ENCODE assay signal across 17 cellular contexts in genomic region chr5:172943906-172944305, GRCh38. TPM values are rescaled to one million over a fixed set of nuclear protein-coding genes. Genes with fewer than 3 reads are reported as not detected.
DNase-seq lines count a peak whose midpoint lies in the region; ATAC-seq and TF ChIP-seq lines count a peak whose summit lies in the region.
"Had no signal": no experiment of that assay in that cellular context is flagged by ENCODE, and none has a peak within 500 bp of the region (broad histone marks: within the 10 kb centered on the region; RNA-seq: fewer than 3 reads in every experiment).

No MANE protein-coding gene starts in this region.

- no peak for TF ChIP-seq POLR2A in adrenal gland (IDR thresholded peaks at IDR 0.05)

- intact Hi-C loops in adrenal gland (cut with DNase I) = loop anchor here in 1 of 2 donors (10.0 kb wide), 1 partner anchor 469 kb away; no protein-coding TSS in a partner anchor

- H3K27me3 ChIP-seq in H7 (ENCODE audit: control insufficient read depth, insufficient read depth, low read length) (no peaks in the 10 kb centered on the region), adrenal gland (no peaks in the 10 kb centered on the region)

- no peaks in the 10 kb centered on the region for H3K27me3 Mint-ChIP-seq in stimulated activated naive B cell treated with anti-CD40 and anti-IgM and Interleukin-4, amounts not matched to agents 10 μg/mL and 1 μg/mL and 100 μg/mL, for 72 hours
- H3K27me3 Mint-ChIP-seq: B cell had no signal

- H3K9me3 Mint-ChIP-seq in stimulated activated naive B cell treated with anti-CD40 and anti-IgM and Interleukin-4, amounts not matched to agents 10 μg/mL and 1 μg/mL and 100 μg/mL, for 72 hours = no peaks in the 10 kb centered on the region
- H3K9me3 Mint-ChIP-seq: activated T-cell treated with anti-CD3 and anti-CD28 coated beads, Interleukin-2, amount 50 U/mL, for 4 hours; T-helper 2 cell treated with Interferon-gamma antibody and Interleukin-4, amounts not matched to agents 5 μg/mL and 100 μg/mL, for 36 hours had no signal

- H3K4me3 Mint-ChIP-seq in stimulated activated naive B cell treated with anti-CD40 and anti-IgM and Interleukin-4, amounts not matched to agents 10 μg/mL and 1 μg/mL and 100 μg/mL, for 72 hours = no peak overlapping the region
- H3K4me3 Mint-ChIP-seq: activated T-cell treated with anti-CD3 and anti-CD28 coated beads, Interleukin-2, amount 50 U/mL, for 4 hours; B cell; T-helper 2 cell treated with Interferon-gamma antibody and Interleukin-4, amounts not matched to agents 5 μg/mL and 100 μg/mL, for 36 hours had no signal

- peaks cover 10% of the 10 kb centered on the region for H3K36me3 ChIP-seq in H7 (replicated peaks; ENCODE audit: control insufficient read depth, insufficient read depth, low read length)
- H3K36me3 ChIP-seq in adrenal gland (replicated peaks in 1 of 2) = peaks cover 0 to 58% of the 10 kb centered on the region in 2 donors

- peak; percentile 3; the same call in 1 of the 3 replicates for ATAC-seq in SK-N-SH treated with all-trans-retinoic acid at 6 μM for 48 hours
- ATAC-seq in stimulated activated naive B cell treated with anti-CD40 and anti-IgM and Interleukin-4, amounts not matched to agents 10 μg/mL and 1 μg/mL and 100 μg/mL, for 72 hours (replicated peaks) = no peak
- ATAC-seq: activated T-cell treated with anti-CD3 and anti-CD28 coated beads, Interleukin-2, amount 50 U/mL, for 4 hours had no signal

- H3K4me3 ChIP-seq in H7 (ENCODE audit: insufficient read depth, low read depth, low read length) = no peak overlapping the region
- no peak overlapping the region for H3K4me3 ChIP-seq in adrenal gland

- H3K4me1 Mint-ChIP-seq in stimulated activated naive B cell treated with anti-CD40 and anti-IgM and Interleukin-4, amounts not matched to agents 10 μg/mL and 1 μg/mL and 100 μg/mL, for 72 hours = peaks cover 9 to 10% of the 10 kb centered on the region in 2 donors
- H3K4me1 Mint-ChIP-seq: B cell had no signal

- no peaks in the 10 kb centered on the region for H3K9me3 ChIP-seq in adrenal gland (replicated peaks in 1 of 3)

- H3K4me1 ChIP-seq in adrenal gland (replicated peaks in 1 of 2) = no peaks in the 10 kb centered on the region

- no peak overlapping the region for H3K27ac ChIP-seq in adrenal gland

- TF ChIP-seq CTCF in adrenal gland (IDR thresholded peaks at IDR 0.05) = no peak

- H3K27ac Mint-ChIP-seq in stimulated activated naive B cell treated with anti-CD40 and anti-IgM and Interleukin-4, amounts not matched to agents 10 μg/mL and 1 μg/mL and 100 μg/mL, for 72 hours = peak overlapping the region; percentile 22
- H3K27ac Mint-ChIP-seq: B cell; T-helper 2 cell treated with Interferon-gamma antibody and Interleukin-4, amounts not matched to agents 5 μg/mL and 100 μg/mL, for 36 hours had no signal

- WGBS in adrenal gland, 4 donors = 78 to 85% (median 79%) methylated on average over 5 to 8 of the region's 8 CpGs

- H3K36me3 Mint-ChIP-seq in stimulated activated naive B cell treated with anti-CD40 and anti-IgM and Interleukin-4, amounts not matched to agents 10 μg/mL and 1 μg/mL and 100 μg/mL, for 72 hours = peaks cover 38 to 63% of the 10 kb centered on the region in 2 donors

- DNase-seq in H7 (peak; percentile 30), islet precursor cell (peak; percentile 46), GF-D8 (lab: John Stamatoyannopoulos, UW) (no peak), adrenal gland (no peak)
- no peak for DNase-seq in stimulated activated naive B cell treated with anti-CD40 and anti-IgM and Interleukin-4, amounts not matched to agents 10 μg/mL and 1 μg/mL and 100 μg/mL, for 72 hours
- DNase-seq in activated CD4-positive, alpha-beta T cell treated with anti-CD3 and anti-CD28 coated beads, Interleukin-2, amount 50 U/mL, for 48 hours = no peak
- no peak for DNase-seq in NK-92 treated with Interleukin-12 subunit alpha and Interleukin-12 subunit beta, amount 100 ng/mL, for 24 hours (lab: John Stamatoyannopoulos, UW)
- DNase-seq: activated CD4-positive, alpha-beta T cell treated with anti-CD3 and anti-CD28 coated beads, Interleukin-2, amount 50 U/mL, for 1 hour; activated T-cell treated with anti-CD3 and anti-CD28 coated beads, Interleukin-2, amount 50 U/mL, for 4 hours; cortex of kidney; mammary epithelial cell; NCI-H2081; NCI-H774; small intestine had no signal

TF ChIP-seq in SK-N-SH treated with all-trans-retinoic acid at 6 μM for 48 hours, 23 proteins besides CTCF, POLR2A, EP300 and RAD21:
- TF ChIP-seq, protein P1, sequence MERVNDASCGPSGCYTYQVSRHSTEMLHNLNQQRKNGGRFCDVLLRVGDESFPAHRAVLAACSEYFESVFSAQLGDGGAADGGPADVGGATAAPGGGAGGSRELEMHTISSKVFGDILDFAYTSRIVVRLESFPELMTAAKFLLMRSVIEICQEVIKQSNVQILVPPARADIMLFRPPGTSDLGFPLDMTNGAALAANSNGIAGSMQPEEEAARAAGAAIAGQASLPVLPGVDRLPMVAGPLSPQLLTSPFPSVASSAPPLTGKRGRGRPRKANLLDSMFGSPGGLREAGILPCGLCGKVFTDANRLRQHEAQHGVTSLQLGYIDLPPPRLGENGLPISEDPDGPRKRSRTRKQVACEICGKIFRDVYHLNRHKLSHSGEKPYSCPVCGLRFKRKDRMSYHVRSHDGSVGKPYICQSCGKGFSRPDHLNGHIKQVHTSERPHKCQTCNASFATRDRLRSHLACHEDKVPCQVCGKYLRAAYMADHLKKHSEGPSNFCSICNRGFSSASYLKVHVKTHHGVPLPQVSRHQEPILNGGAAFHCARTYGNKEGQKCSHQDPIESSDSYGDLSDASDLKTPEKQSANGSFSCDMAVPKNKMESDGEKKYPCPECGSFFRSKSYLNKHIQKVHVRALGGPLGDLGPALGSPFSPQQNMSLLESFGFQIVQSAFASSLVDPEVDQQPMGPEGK (CRISPR knock-in tag; IDR thresholded peaks at IDR 0.05; ENCODE audit: borderline replicate concordance) = no peak
- TF ChIP-seq TCF4 (CRISPR knock-in tag; IDR thresholded peaks at IDR 0.05; ENCODE audit: borderline replicate concordance) = no peak
- no peak for TF ChIP-seq BACH2 (CRISPR knock-in tag; IDR thresholded peaks at IDR 0.05; ENCODE audit: borderline replicate concordance)
- no peak for TF ChIP-seq ESRRG (CRISPR knock-in tag; IDR thresholded peaks at IDR 0.05)
- no peak for TF ChIP-seq GLIS3 (CRISPR knock-in tag; IDR thresholded peaks at IDR 0.05)
TF ChIP-seq in SK-N-SH treated with all-trans-retinoic acid at 6 μM for 48 hours: peak in this region for 0.

RNA-seq across cellular contexts. Expression of gene RPL26L1, which starts 15.3 kb away (rescaled TPM):
- 42.7 and 45.9 TPM in 2 replicates for total RNA-seq in H7 (2014; rRNA removed; shearing (Covaris generic))
- 10 to 100 TPM; 11.9 to 58.8 (median 41.6) TPM for total RNA-seq in adrenal gland
- 10 to 100 TPM; 28.5 to 94.8 (median 54.4) TPM for polyA plus RNA-seq in adrenal gland

RNA-seq across cellular contexts. Expression of gene ATP6V0E1, which starts 39.7 kb away (rescaled TPM):
- 73.0 and 113 TPM in 2 replicates for total RNA-seq in H7 (2014; rRNA removed; shearing (Covaris generic))
- total RNA-seq in adrenal gland = 100 to 1,000 TPM; 159 to 338 (median 253) TPM
- 100 to 1,000 TPM; 139 to 413 (median 201) TPM for polyA plus RNA-seq in adrenal gland

Comparison
In these comparisons a context has a peak if more than half of its experiments do, and no peak if none do; other contexts are left out.
1. DNase-seq: peak in H7 (single experiment) and islet precursor cell (single experiment); none in stimulated activated naive B cell treated with anti-CD40 and anti-IgM and Interleukin-4, amounts not matched to agents 10 μg/mL and 1 μg/mL and 100 μg/mL, for 72 hours (single experiment), GF-D8 (single experiment), activated CD4-positive, alpha-beta T cell treated with anti-CD3 and anti-CD28 coated beads, Interleukin-2, amount 50 U/mL, for 48 hours (0 of 2), adrenal gland (0 of 7) and NK-92 treated with Interleukin-12 subunit alpha and Interleukin-12 subunit beta, amount 100 ng/mL, for 24 hours (single experiment).